16 cellular contexts compared by ENCODE assay signal in genomic region chr3:8325306-8325705, GRCh38.
"Had no signal": no experiment of that assay in that cellular context is flagged by ENCODE, and none has a peak within 500 bp of the region (broad histone marks: within the 10 kb centered on the region; RNA-seq: fewer than 3 reads in every experiment).

No MANE protein-coding gene starts in this region.

- H3K4me3 ChIP-seq: esophagus muscularis mucosa, gastroesophageal sphincter, heart right ventricle, lower lobe of right lung, right lobe of liver, stomach, testis, tibial artery had no signal

- ATAC-seq: gastroesophageal sphincter had no signal

- H3K9me3 ChIP-seq: esophagus muscularis mucosa, gastroesophageal sphincter, heart right ventricle, lower lobe of right lung, right lobe of liver, stomach, testis, tibial artery had no signal

- H3K36me3 Mint-ChIP-seq: memory B cell; naive thymus-derived CD4-positive, alpha-beta T cell; type B pancreatic cell had no signal

- H3K27ac ChIP-seq: epithelial cell of prostate, esophagus muscularis mucosa, gastroesophageal sphincter, heart right ventricle, lower lobe of right lung, right lobe of liver, stomach, tibial artery had no signal

- H3K27me3 ChIP-seq: esophagus muscularis mucosa, gastroesophageal sphincter, heart right ventricle, right lobe of liver, stomach, testis, tibial artery had no signal

- H3K27ac Mint-ChIP-seq: dendritic cell treated with granulocyte-macrophage colony-stimulating factor and Interleukin-4, amounts not matched to agents 40 ng/mL and 50 ng/mL, for 4 days; endodermal cell; memory B cell; nephron progenitor cell; type B pancreatic cell had no signal

- H3K36me3 ChIP-seq: esophagus muscularis mucosa, gastroesophageal sphincter, heart right ventricle, lower lobe of right lung, right lobe of liver, stomach, tibial artery had no signal

- H3K9me3 Mint-ChIP-seq: dendritic cell treated with granulocyte-macrophage colony-stimulating factor and Interleukin-4, amounts not matched to agents 40 ng/mL and 50 ng/mL, for 4 days; memory B cell; nephron progenitor cell had no signal

- H3K27me3 Mint-ChIP-seq: dendritic cell treated with granulocyte-macrophage colony-stimulating factor and Interleukin-4, amounts not matched to agents 40 ng/mL and 50 ng/mL, for 4 days; type B pancreatic cell had no signal

- H3K4me3 Mint-ChIP-seq: dendritic cell treated with granulocyte-macrophage colony-stimulating factor and Interleukin-4, amounts not matched to agents 40 ng/mL and 50 ng/mL, for 4 days; endodermal cell; memory B cell; naive thymus-derived CD4-positive, alpha-beta T cell; nephron progenitor cell; type B pancreatic cell had no signal

- DNase-seq: lower lobe of right lung, small intestine had no signal

- H3K4me1 ChIP-seq: esophagus muscularis mucosa, gastroesophageal sphincter, lower lobe of right lung, right lobe of liver, stomach, testis, tibial artery had no signal
